In genomic region chr1:213987422-213987875, GRCh38 we compare ENCODE assay signal across 8 cellular contexts. TPM values are rescaled to one million over a fixed set of nuclear protein-coding genes. Genes with fewer than 3 reads are reported as not detected.
DNase-seq lines count a peak whose midpoint lies in the region; ATAC-seq, FAIRE-seq and TF ChIP-seq lines count a peak whose summit lies in the region.

No MANE protein-coding gene starts in this region.

- H3K36me3 ChIP-seq in right atrium auricular region (no peaks in the 10 kb centered on the region), small intestine (ENCODE audit: control insufficient read depth in 2 of 2, insufficient read depth in 2 of 2, low read length in 2 of 2) (no peaks in the 10 kb centered on the region)

- peaks cover 0 to 6% of the 10 kb centered on the region in 2 donors for H3K27me3 ChIP-seq in right atrium auricular region
- peaks cover 11 to 35% of the 10 kb centered on the region in 2 donors for H3K27me3 ChIP-seq in small intestine (ENCODE audit: control insufficient read depth in 2 of 2, insufficient read depth in 2 of 2, low read length in 2 of 2)

- H3K9me3 ChIP-seq in right atrium auricular region (no peaks in the 10 kb centered on the region), small intestine (ENCODE audit: control insufficient read depth, low read depth) (no peaks in the 10 kb centered on the region)

- TF ChIP-seq CTCF in right atrium auricular region (IDR thresholded peaks at IDR 0.05): no peak

- H3K27ac ChIP-seq in right atrium auricular region (peak overlapping the region; percentile 89 to 90), small intestine (ENCODE audit: low read depth in 1 of 2, low read length in 1 of 2) (no peak overlapping the region)

- no peaks in the 10 kb centered on the region for H3K9me3 Mint-ChIP-seq in activated T-cell treated with anti-CD3 and anti-CD28 coated beads, Interleukin-2, amount 50 U/mL, for 24 hours
- H3K9me3 Mint-ChIP-seq in activated T-cell treated with anti-CD3 and anti-CD28 coated beads, Interleukin-2, amount 50 U/mL, for 72 hours: no peaks in the 10 kb centered on the region

- FAIRE-seq in small intestine (lab: Jason Lieb, UNC): no peak

- 0 to 2% (median 2%) methylated on average over 31 to 32 of the region's 32 CpGs for WGBS in small intestine, 3 donors

- H3K4me3 Mint-ChIP-seq in activated T-cell treated with anti-CD3 and anti-CD28 coated beads, Interleukin-2, amount 50 U/mL, for 24 hours: peak overlapping the region; percentile 82
- peak overlapping the region; percentile 92 to 97 for H3K4me3 Mint-ChIP-seq in activated T-cell treated with anti-CD3 and anti-CD28 coated beads, Interleukin-2, amount 50 U/mL, for 72 hours

- peaks cover 49% of the 10 kb centered on the region for H3K4me1 Mint-ChIP-seq in activated T-cell treated with anti-CD3 and anti-CD28 coated beads, Interleukin-2, amount 50 U/mL, for 24 hours (ENCODE audit: low read depth)
- H3K4me1 Mint-ChIP-seq in activated T-cell treated with anti-CD3 and anti-CD28 coated beads, Interleukin-2, amount 50 U/mL, for 72 hours (ENCODE audit: low read depth): peaks cover 43% of the 10 kb centered on the region

- H3K4me3 ChIP-seq in right atrium auricular region: peak overlapping the region; percentile 65
- H3K4me3 ChIP-seq in small intestine (ENCODE audit: low read depth in 1 of 2, low read length in 2 of 2): peak overlapping the region; percentile 51 to 53

- H3K27me3 Mint-ChIP-seq in activated T-cell treated with anti-CD3 and anti-CD28 coated beads, Interleukin-2, amount 50 U/mL, for 24 hours: peaks cover 94% of the 10 kb centered on the region
- peaks cover 90% of the 10 kb centered on the region for H3K27me3 Mint-ChIP-seq in activated T-cell treated with anti-CD3 and anti-CD28 coated beads, Interleukin-2, amount 50 U/mL, for 72 hours (ENCODE audit: low read depth)

- H3K4me1 ChIP-seq in right atrium auricular region (peaks cover 0 to 49% of the 10 kb centered on the region in 2 donors), small intestine (ENCODE audit: control insufficient read depth in 2 of 2, insufficient read depth in 1 of 2, low read depth in 1 of 2, low read length in 1 of 2) (no peaks in the 10 kb centered on the region)

- H3K36me3 Mint-ChIP-seq in activated T-cell treated with anti-CD3 and anti-CD28 coated beads, Interleukin-2, amount 50 U/mL, for 24 hours (ENCODE audit: low read depth): peaks cover 2% of the 10 kb centered on the region
- peaks cover 5 to 7% of the 10 kb centered on the region in 2 donors for H3K36me3 Mint-ChIP-seq in activated T-cell treated with anti-CD3 and anti-CD28 coated beads, Interleukin-2, amount 50 U/mL, for 72 hours (ENCODE audit: insufficient read depth in 2 of 2)

- peak; percentile 57 for ATAC-seq in HG03280 (IDR thresholded peaks at IDR 0.05; ENCODE audit: unreplicated experiment)
- ATAC-seq in activated T-cell treated with anti-CD3 and anti-CD28 coated beads, Interleukin-2, amount 50 U/mL, for 72 hours (replicated peaks in 1 of 2): peak; percentile 22 to 26

- DNase-seq in activated T-cell treated with anti-CD3 and anti-CD28 coated beads, Interleukin-2, amount 50 U/mL, for 24 hours: no peak
- DNase-seq in activated T-cell treated with anti-CD3 and anti-CD28 coated beads for 4 hours: no peak
- no peak for DNase-seq in activated T-cell treated with anti-CD3 and anti-CD28 coated beads, Interleukin-2, amount 50 U/mL, for 72 hours
- no peak for DNase-seq in right atrium auricular region (ENCODE audit: low spot score)
- DNase-seq in small intestine: no peak
- no peak for DNase-seq in stimulated activated CD4-positive, alpha-beta T cell treated with anti-CD3 and anti-CD28 coated beads, Interleukin-4, amount 100 ng/mL, for 4 hours
- no peak for DNase-seq in D341Med (ENCODE audit: low spot score)

- peak overlapping the region; percentile 35 for H3K27ac Mint-ChIP-seq in activated T-cell treated with anti-CD3 and anti-CD28 coated beads, Interleukin-2, amount 50 U/mL, for 24 hours
- H3K27ac Mint-ChIP-seq in activated T-cell treated with anti-CD3 and anti-CD28 coated beads, Interleukin-2, amount 50 U/mL, for 72 hours: peak overlapping the region; percentile 52

RNA-seq across cellular contexts. Expression of gene PROX1, which starts 0.3 kb away (rescaled TPM):
- total RNA-seq in activated T-cell treated with anti-CD3 and anti-CD28 coated beads, Interleukin-2, amount 50 U/mL, for 72 hours: under 1 TPM in 1 of 2 donors, not detected in 1; 0.21 TPM
- 10 to 100 TPM; 39.7 to 46.5 TPM for total RNA-seq in right atrium auricular region
- 1 to 10 TPM in 2 of 3 donors, under 1 TPM in 1; 0.67 to 3.6 (median 1.1) TPM for polyA plus RNA-seq in small intestine

Comparison
In these comparisons a context has a peak if more than half of its experiments do, and no peak if none do; other contexts are left out.
1. H3K27ac ChIP-seq: peak in right atrium auricular region (2 of 2); none in small intestine (0 of 2).
2. RNA of gene PROX1, which starts 0.3 kb away (total RNA-seq): 39.7 to 46.5 TPM in right atrium auricular region; 0.21 TPM in activated T-cell treated with anti-CD3 and anti-CD28 coated beads, Interleukin-2, amount 50 U/mL, for 72 hours; every median in the first group is over 10 times any median in the second.